ENCODE assay signal across 33 cellular contexts in genomic region chr1:8976338-8976737, GRCh38. TPM values are rescaled to one million over a fixed set of nuclear protein-coding genes. Genes with fewer than 3 reads are reported as not detected.
"Had no signal": no experiment of that assay in that cellular context is flagged by ENCODE, and none has a peak within 500 bp of the region (broad histone marks: within the 10 kb centered on the region; RNA-seq: fewer than 3 reads in every experiment).

No MANE protein-coding gene starts in this region.

- H3K4me1 Mint-ChIP-seq: endodermal cell, nephron had no signal

- H3K4me2 ChIP-seq: smooth muscle cell had no signal

- H3K4me1 ChIP-seq: esophagus squamous epithelium, heart right ventricle, pancreas, tibial nerve, upper lobe of right lung, vagina had no signal

- H3K4me3 ChIP-seq: esophagus squamous epithelium, heart right ventricle, left lung, pancreas, smooth muscle cell, thoracic aorta, tibial nerve, upper lobe of right lung, vagina had no signal

- ATAC-seq: heart right ventricle; left cardiac atrium; left lung; naive thymus-derived CD4-positive, alpha-beta T cell; pancreas; sciatic nerve; upper lobe of right lung had no signal

- H3K36me3 ChIP-seq: esophagus squamous epithelium, heart right ventricle, left lung, pancreas, thoracic aorta, tibial nerve, upper lobe of right lung, vagina had no signal

- H3K9me3 ChIP-seq: esophagus squamous epithelium, left lung, pancreas, thoracic aorta, upper lobe of right lung, vagina had no signal

- DNase-seq: effector CD8-positive, alpha-beta T cell; endodermal cell; esophagus squamous epithelium; foreskin melanocyte; glutamatergic neuron; heart right ventricle; hippocampal formation; left cardiac atrium; left lung; mammary epithelial cell; mesendoderm; midbrain; naive thymus-derived CD4-positive, alpha-beta T cell; occipital lobe; pancreas; stimulated activated CD4-positive, alpha-beta T cell treated with anti-CD3 and anti-CD28 coated beads, Interleukin-12 subunit alpha, Interleukin-12 subunit beta, amount 100 ng/mL, for 4 hours; stimulated activated CD4-positive, alpha-beta T cell treated with anti-CD3 and anti-CD28 coated beads, Interleukin-1b, Interleukin-23, amount 100 ng/mL, for 48 hours; stimulated activated CD4-positive, alpha-beta T cell treated with anti-CD3 and anti-CD28 coated beads, Interleukin-4, amount 100 ng/mL, for 1 hour; stimulated activated CD8-positive, alpha-beta memory T cell treated with anti-CD3 and anti-CD28 coated beads, Interleukin-4, amount 100 ng/mL, for 48 hours; stimulated activated naive CD4-positive, alpha-beta T cell treated with Interleukin-2 at 50 U/mL for 16 hours; upper lobe of right lung had no signal

- H3K27me3 ChIP-seq: esophagus squamous epithelium, heart right ventricle, pancreas, tibial nerve, upper lobe of right lung, vagina had no signal

- H3K27ac ChIP-seq: esophagus squamous epithelium, heart right ventricle, left lung, pancreas, thoracic aorta, tibial nerve, upper lobe of right lung, vagina had no signal

- H3K27ac Mint-ChIP-seq: endodermal cell, nephron, progenitor cell of endocrine pancreas had no signal

- H3K4me3 Mint-ChIP-seq: endodermal cell; naive thymus-derived CD4-positive, alpha-beta T cell; nephron had no signal

RNA-seq across cellular contexts. Expression of gene CA6, which starts 30.7 kb away (rescaled TPM):
- total RNA-seq: cerebellum, endodermal cell, epithelial cell of proximal tubule, esophagus squamous epithelium, kidney epithelial cell, left cardiac atrium, left lung, mucosa of gallbladder, occipital lobe, pancreas, progenitor cell of endocrine pancreas, sciatic nerve, smooth muscle cell, thoracic aorta, tibial nerve, upper lobe of right lung, vagina had no signal
- polyA plus RNA-seq: heart right ventricle, pancreas, smooth muscle cell had no signal

RNA-seq across cellular contexts. Expression of gene SLC2A7, which starts 49.9 kb away (rescaled TPM):
- total RNA-seq: cerebellum; endodermal cell; epithelial cell of proximal tubule; kidney epithelial cell; left cardiac atrium; lower leg skin; mammary epithelial cell; mucosa of gallbladder; naive thymus-derived CD4-positive, alpha-beta T cell; occipital lobe; pancreas; progenitor cell of endocrine pancreas; sciatic nerve; smooth muscle cell; thoracic aorta; tibial nerve; upper lobe of right lung; vagina had no signal
- polyA plus RNA-seq: heart right ventricle, mammary epithelial cell, pancreas, smooth muscle cell had no signal
